ENCODE assay signal across 21 cellular contexts in the genomic region with DNA sequence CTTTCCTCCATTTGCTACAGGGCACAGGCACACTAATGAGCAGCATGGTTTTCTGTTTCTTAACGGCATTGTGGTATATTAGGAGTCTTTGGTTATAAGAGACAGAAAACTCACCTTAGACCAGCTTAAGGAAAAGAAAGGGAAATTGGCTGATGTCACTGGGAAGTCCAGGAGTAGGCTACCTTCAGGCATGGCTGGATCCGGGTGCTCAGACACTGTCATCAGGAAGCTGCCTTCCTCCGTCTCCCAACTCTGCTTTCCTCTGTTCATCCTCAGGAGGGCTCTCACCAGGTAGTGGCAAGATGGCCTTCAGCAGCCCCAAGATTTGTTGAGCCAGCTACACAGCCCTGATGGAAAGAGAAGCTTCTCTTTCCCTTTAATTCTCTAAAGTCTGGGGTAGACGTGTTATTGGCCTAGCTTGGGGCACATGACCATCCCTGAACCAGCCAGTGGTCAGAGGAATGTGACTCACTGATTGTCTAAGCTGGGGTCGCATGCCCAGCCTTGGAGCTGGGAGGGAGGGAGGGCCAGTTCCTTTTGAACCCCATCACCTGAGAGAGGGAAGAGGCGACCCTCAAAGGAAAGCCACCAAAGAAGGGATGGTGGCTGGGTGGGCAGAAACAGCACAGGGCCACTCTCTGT.
"Had no signal": no experiment of that assay in that cellular context is flagged by ENCODE, and none has a peak within 500 bp of the region (broad histone marks: within the 10 kb centered on the region; RNA-seq: fewer than 3 reads in every experiment).

No MANE protein-coding gene starts in this region.

- H3K27me3 Mint-ChIP-seq: activated CD8-positive, alpha-beta memory T cell treated with anti-CD3 and anti-CD28 coated beads, Interleukin-2, amount 10 ng/mL, durations not matched to agents 7 days and 5 days; natural killer cell treated with Interleukin-12 subunit alpha and Interleukin-12 subunit beta and Interleukin-15 and Interleukin-18, amount 100 ng/mL, for 72 hours had no signal

- H3K4me1 ChIP-seq: foreskin keratinocyte, prostate gland, stomach had no signal

- H3K27ac Mint-ChIP-seq: activated CD8-positive, alpha-beta memory T cell treated with anti-CD3 and anti-CD28 coated beads, Interleukin-2, amount 10 ng/mL, durations not matched to agents 7 days and 5 days; dendritic cell treated with granulocyte-macrophage colony-stimulating factor and Interleukin-4, amounts not matched to agents 40 ng/mL and 50 ng/mL, for 4 days had no signal

- H3K9me3 Mint-ChIP-seq: dendritic cell treated with granulocyte-macrophage colony-stimulating factor and Interleukin-4, amounts not matched to agents 40 ng/mL and 50 ng/mL, for 4 days; natural killer cell treated with Interleukin-12 subunit alpha and Interleukin-12 subunit beta and Interleukin-15 and Interleukin-18, amount 100 ng/mL, for 72 hours had no signal

- ATAC-seq: activated CD4-positive, CD25-positive, alpha-beta regulatory T cell treated with anti-CD3 and anti-CD28 coated beads, Interleukin-2, amount 50 U/mL, for 24 hours; activated CD8-positive, alpha-beta memory T cell treated with anti-CD3 and anti-CD28 coated beads, Interleukin-2, amount 10 ng/mL, durations not matched to agents 7 days and 5 days; foreskin keratinocyte; left ventricle myocardium superior; right cardiac atrium had no signal

- H3K4me3 ChIP-seq: prostate gland, smooth muscle cell, stomach, testis had no signal

- H3K27me3 ChIP-seq: foreskin keratinocyte, stomach, testis had no signal

- H3K9me3 ChIP-seq: prostate gland, stomach, testis had no signal

- DNase-seq: activated CD4-positive, alpha-beta T cell treated with anti-CD3 and anti-CD28 coated beads, Interleukin-2, amount 50 U/mL, for 4 hours; activated CD8-positive, alpha-beta memory T cell treated with anti-CD3 and anti-CD28 coated beads, Interleukin-2, amount 10 ng/mL, durations not matched to agents 7 days and 5 days; activated T-cell treated with anti-CD3 and anti-CD28 coated beads, Interleukin-2, amount 50 U/mL, for 1 hour; aorta; cerebellar nuclear complex; effector memory CD4-positive, alpha-beta T cell; foreskin keratinocyte; glutamatergic neuron; hypothalamus; left ventricle myocardium superior; mesenchymal stem cell; occipital lobe; right cardiac atrium; stomach; SW 1271; testis had no signal

- H3K4me3 Mint-ChIP-seq: activated CD8-positive, alpha-beta memory T cell treated with anti-CD3 and anti-CD28 coated beads, Interleukin-2, amount 10 ng/mL, durations not matched to agents 7 days and 5 days; dendritic cell treated with granulocyte-macrophage colony-stimulating factor and Interleukin-4, amounts not matched to agents 40 ng/mL and 50 ng/mL, for 4 days; natural killer cell treated with Interleukin-12 subunit alpha and Interleukin-12 subunit beta and Interleukin-15 and Interleukin-18, amount 100 ng/mL, for 72 hours had no signal

- H3K4me2 ChIP-seq: smooth muscle cell had no signal

- H3K27ac ChIP-seq: foreskin keratinocyte, prostate gland, stomach, testis had no signal
